8 cellular contexts compared by ENCODE assay signal in genomic region chr9:13568446-13568845, GRCh38.
DNase-seq lines count a peak whose midpoint lies in the region; ATAC-seq and TF ChIP-seq lines count a peak whose summit lies in the region.

No MANE protein-coding gene starts in this region.

- no peaks in the 10 kb centered on the region for H3K27me3 ChIP-seq in upper lobe of right lung
- H3K27me3 ChIP-seq in CD4-positive, alpha-beta T cell (ENCODE audit: control insufficient read depth, insufficient read depth, low read length), result no peaks in the 10 kb centered on the region

- H3K9me3 Mint-ChIP-seq in activated CD4-positive, alpha-beta T cell treated with anti-CD3 and anti-CD28 coated beads, Interleukin-2, amount 10 ng/mL, durations not matched to agents 24 days and 14 days, result no peaks in the 10 kb centered on the region
- H3K9me3 Mint-ChIP-seq in activated CD4-positive, alpha-beta T cell treated with anti-CD3 and anti-CD28 coated beads for 36 hours (ENCODE audit: low read depth), result no peaks in the 10 kb centered on the region
- H3K9me3 Mint-ChIP-seq in CD4-positive, alpha-beta T cell, result peaks cover 8% of the 10 kb centered on the region
- H3K9me3 Mint-ChIP-seq in activated CD8-positive, alpha-beta memory T cell treated with anti-CD3 and anti-CD28 coated beads, Interleukin-2, amount 10 ng/mL, durations not matched to agents 7 days and 5 days (ENCODE audit: low read depth), result peaks cover 2% of the 10 kb centered on the region

- POLR2A ChIA-PET in activated CD4-positive, alpha-beta T cell treated with anti-CD3 and anti-CD28 coated beads for 36 hours (lab: Charles Lee), result no interaction called here
- POLR2A ChIA-PET in CD4-positive, alpha-beta T cell (lab: Charles Lee), result no interaction called here

- peaks cover 9% of the 10 kb centered on the region for H3K27me3 Mint-ChIP-seq in activated CD4-positive, alpha-beta T cell treated with anti-CD3 and anti-CD28 coated beads, Interleukin-2, amount 10 ng/mL, durations not matched to agents 24 days and 14 days
- peaks cover 8% of the 10 kb centered on the region for H3K27me3 Mint-ChIP-seq in activated CD4-positive, alpha-beta T cell treated with anti-CD3 and anti-CD28 coated beads for 36 hours
- H3K27me3 Mint-ChIP-seq in CD4-positive, alpha-beta T cell, result no peaks in the 10 kb centered on the region
- no peaks in the 10 kb centered on the region for H3K27me3 Mint-ChIP-seq in activated CD8-positive, alpha-beta memory T cell treated with anti-CD3 and anti-CD28 coated beads, Interleukin-2, amount 10 ng/mL, durations not matched to agents 7 days and 5 days

- no peak for DNase-seq in activated CD4-positive, alpha-beta T cell treated with anti-CD3 and anti-CD28 coated beads, Interleukin-2, amount 10 ng/mL, durations not matched to agents 24 days and 14 days
- DNase-seq in activated CD4-positive, alpha-beta T cell treated with anti-CD3 and anti-CD28 coated beads for 36 hours, result no peak
- DNase-seq in dermis microvascular lymphatic vessel endothelial cell (ENCODE audit: low read depth in 2 of 2) (peak; percentile 54 to 71), lung microvascular endothelial cell (ENCODE audit: low read depth in 2 of 2) (peak; percentile 56 to 78), upper lobe of right lung (no peak), ecto neural progenitor cell (ENCODE audit: low spot score) (no peak)
- no peak for DNase-seq in CD4-positive, alpha-beta T cell
- DNase-seq in activated CD8-positive, alpha-beta memory T cell treated with anti-CD3 and anti-CD28 coated beads, Interleukin-2, amount 10 ng/mL, durations not matched to agents 7 days and 5 days, result no peak

- TF ChIP-seq CTCF in upper lobe of right lung (IDR thresholded peaks at IDR 0.05), result no peak
- TF ChIP-seq CTCF in CD4-positive, alpha-beta T cell (IDR thresholded peaks at IDR 0.05), result no peak

- H3K9me3 ChIP-seq in upper lobe of right lung, result no peaks in the 10 kb centered on the region
- no peaks in the 10 kb centered on the region for H3K9me3 ChIP-seq in CD4-positive, alpha-beta T cell (ENCODE audit: control insufficient read depth, low read length)

- CTCF ChIA-PET in activated CD4-positive, alpha-beta T cell treated with anti-CD3 and anti-CD28 coated beads for 36 hours (lab: Charles Lee), result no interaction called here
- CTCF ChIA-PET in CD4-positive, alpha-beta T cell (lab: Charles Lee), result no interaction called here
- CTCF ChIA-PET in activated CD8-positive, alpha-beta memory T cell treated with anti-CD3 and anti-CD28 coated beads, Interleukin-2, amount 10 ng/mL, durations not matched to agents 7 days and 5 days (lab: Charles Lee), result no interaction called here

- no peak overlapping the region for H3K27ac Mint-ChIP-seq in activated CD4-positive, alpha-beta T cell treated with anti-CD3 and anti-CD28 coated beads, Interleukin-2, amount 10 ng/mL, durations not matched to agents 24 days and 14 days
- no peak overlapping the region for H3K27ac Mint-ChIP-seq in activated CD4-positive, alpha-beta T cell treated with anti-CD3 and anti-CD28 coated beads for 36 hours
- no peak overlapping the region for H3K27ac Mint-ChIP-seq in CD4-positive, alpha-beta T cell
- no peak overlapping the region for H3K27ac Mint-ChIP-seq in activated CD8-positive, alpha-beta memory T cell treated with anti-CD3 and anti-CD28 coated beads, Interleukin-2, amount 10 ng/mL, durations not matched to agents 7 days and 5 days

- H3K4me3 ChIP-seq in upper lobe of right lung, result peak overlapping the region; percentile 1

- intact Hi-C loops in activated CD4-positive, alpha-beta T cell treated with anti-CD3 and anti-CD28 coated beads, Interleukin-2, amount 10 ng/mL, durations not matched to agents 24 days and 14 days (cut with micrococcal nuclease), result no loop called here
- intact Hi-C loops in activated CD4-positive, alpha-beta T cell treated with anti-CD3 and anti-CD28 coated beads for 36 hours (cut with DNase I, micrococcal nuclease), result no loop called here
- intact Hi-C loops in upper lobe of right lung (cut with DNase I), result no loop called here
- intact Hi-C loops in CD4-positive, alpha-beta T cell (cut with DNase I, micrococcal nuclease), result no loop called here

- H3K4me3 Mint-ChIP-seq in activated CD4-positive, alpha-beta T cell treated with anti-CD3 and anti-CD28 coated beads, Interleukin-2, amount 10 ng/mL, durations not matched to agents 24 days and 14 days, result peak overlapping the region; percentile 22
- H3K4me3 Mint-ChIP-seq in activated CD4-positive, alpha-beta T cell treated with anti-CD3 and anti-CD28 coated beads for 36 hours, result no peak overlapping the region
- no peak overlapping the region for H3K4me3 Mint-ChIP-seq in CD4-positive, alpha-beta T cell
- no peak overlapping the region for H3K4me3 Mint-ChIP-seq in activated CD8-positive, alpha-beta memory T cell treated with anti-CD3 and anti-CD28 coated beads, Interleukin-2, amount 10 ng/mL, durations not matched to agents 7 days and 5 days

- H3K27ac ChIP-seq in upper lobe of right lung, result peak overlapping the region; percentile 68
- H3K27ac ChIP-seq in CD4-positive, alpha-beta T cell (ENCODE audit: low read depth, low read length), result no peak overlapping the region

- H3K36me3 ChIP-seq in upper lobe of right lung, result no peaks in the 10 kb centered on the region

- H3K4me1 Mint-ChIP-seq in activated CD4-positive, alpha-beta T cell treated with anti-CD3 and anti-CD28 coated beads, Interleukin-2, amount 10 ng/mL, durations not matched to agents 24 days and 14 days, result no peaks in the 10 kb centered on the region
- H3K4me1 Mint-ChIP-seq in activated CD4-positive, alpha-beta T cell treated with anti-CD3 and anti-CD28 coated beads for 36 hours, result peaks cover 3% of the 10 kb centered on the region
- no peaks in the 10 kb centered on the region for H3K4me1 Mint-ChIP-seq in CD4-positive, alpha-beta T cell (ENCODE audit: low read depth)
- H3K4me1 Mint-ChIP-seq in activated CD8-positive, alpha-beta memory T cell treated with anti-CD3 and anti-CD28 coated beads, Interleukin-2, amount 10 ng/mL, durations not matched to agents 7 days and 5 days, result no peaks in the 10 kb centered on the region

- ATAC-seq in activated CD4-positive, alpha-beta T cell treated with anti-CD3 and anti-CD28 coated beads for 36 hours, result no peak
- no peak for ATAC-seq in upper lobe of right lung
- no peak for ATAC-seq in CD4-positive, alpha-beta T cell (ENCODE audit: poor library complexity)
- ATAC-seq in activated CD8-positive, alpha-beta memory T cell treated with anti-CD3 and anti-CD28 coated beads, Interleukin-2, amount 10 ng/mL, durations not matched to agents 7 days and 5 days, result no peak

- H3K4me1 ChIP-seq in upper lobe of right lung, result peaks cover 13% of the 10 kb centered on the region

- H3K36me3 Mint-ChIP-seq in activated CD4-positive, alpha-beta T cell treated with anti-CD3 and anti-CD28 coated beads, Interleukin-2, amount 10 ng/mL, durations not matched to agents 24 days and 14 days (ENCODE audit: low read depth), result no peaks in the 10 kb centered on the region
- H3K36me3 Mint-ChIP-seq in activated CD4-positive, alpha-beta T cell treated with anti-CD3 and anti-CD28 coated beads for 36 hours (ENCODE audit: low read depth), result no peaks in the 10 kb centered on the region
- no peaks in the 10 kb centered on the region for H3K36me3 Mint-ChIP-seq in CD4-positive, alpha-beta T cell (ENCODE audit: low read depth)
- H3K36me3 Mint-ChIP-seq in activated CD8-positive, alpha-beta memory T cell treated with anti-CD3 and anti-CD28 coated beads, Interleukin-2, amount 10 ng/mL, durations not matched to agents 7 days and 5 days, result no peaks in the 10 kb centered on the region

Comparison
In these comparisons a context has a peak if more than half of its experiments do, and no peak if none do; other contexts are left out.
1. DNase-seq: peak in dermis microvascular lymphatic vessel endothelial cell (2 of 2) and lung microvascular endothelial cell (2 of 2); none in activated CD4-positive, alpha-beta T cell treated with anti-CD3 and anti-CD28 coated beads, Interleukin-2, amount 10 ng/mL, durations not matched to agents 24 days and 14 days (single experiment), activated CD4-positive, alpha-beta T cell treated with anti-CD3 and anti-CD28 coated beads for 36 hours (single experiment), upper lobe of right lung (single experiment), CD4-positive, alpha-beta T cell (0 of 10), ecto neural progenitor cell (single experiment) and activated CD8-positive, alpha-beta memory T cell treated with anti-CD3 and anti-CD28 coated beads, Interleukin-2, amount 10 ng/mL, durations not matched to agents 7 days and 5 days (single experiment).